In the genomic region with DNA sequence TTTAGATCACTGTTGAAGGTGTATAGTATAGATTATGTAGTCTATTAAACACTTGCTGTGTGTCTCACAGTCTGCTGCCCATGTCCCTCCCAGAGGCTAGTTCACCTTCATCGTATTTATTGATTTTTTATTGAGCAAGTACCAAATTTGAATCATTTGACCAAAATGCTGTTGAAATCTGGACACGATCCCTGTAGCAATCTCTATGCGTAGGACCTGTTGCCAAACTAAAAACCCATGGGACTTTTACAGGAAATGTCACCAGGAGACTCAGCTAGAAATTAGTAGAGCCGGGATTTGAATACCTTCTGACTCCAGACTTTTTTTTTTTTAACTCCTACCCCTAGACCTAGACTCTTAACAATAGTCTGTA, we compare ENCODE assay signal across 25 cellular contexts.
"Had no signal": no experiment of that assay in that cellular context is flagged by ENCODE, and none has a peak within 500 bp of the region (broad histone marks: within the 10 kb centered on the region; RNA-seq: fewer than 3 reads in every experiment).

No MANE protein-coding gene starts in this region.

- H3K27ac ChIP-seq: KMS-11, Peyer's patch, RWPE1, SJCRH30, WERI-Rb-1 had no signal

- H3K36me3 ChIP-seq: Peyer's patch, SJCRH30, WERI-Rb-1 had no signal

- DNase-seq: activated CD4-positive, alpha-beta memory T cell treated with anti-CD3 and anti-CD28 coated beads, Interleukin-2, amount 10 ng/mL, durations not matched to agents 7 days and 5 days; activated CD4-positive, alpha-beta T cell treated with anti-CD3 and anti-CD28 coated beads for 36 hours; activated CD4-positive, alpha-beta T cell treated with anti-CD3 and anti-CD28 coated beads, Interleukin-2, amount 50 U/mL, for 1 hour; activated CD8-positive, alpha-beta memory T cell treated with anti-CD3 and anti-CD28 coated beads, Interleukin-2, amount 50 U/mL, for 4 hours; activated naive CD4-positive, alpha-beta T cell treated with anti-CD3 and anti-CD28 coated beads, Interleukin-2, amount 50 U/mL, for 16 hours; activated naive CD8-positive, alpha-beta T cell treated with anti-CD3 and anti-CD28 coated beads, Interleukin-2, amount 10 ng/mL, durations not matched to agents 7 days and 5 days; activated T-cell treated with anti-CD3 and anti-CD28 coated beads, Interleukin-2, amount 50 U/mL, for 72 hours; aorta; MV-4-11; NCI-H1092 treated with DMSO at 0.1 percent for 48 hours; NCI-H1436; NCI-H187; NCI-H2081 treated with DMSO at 0.1 percent for 48 hours; NCI-H2171 treated with DMSO at 0.1 percent for 48 hours; NCI-H226; NCI-H526 treated with DMSO at 0.1 percent for 48 hours; NCI-H82; Peyer's patch; Right ventricle myocardium superior; SJCRH30; SK-N-SH; T-helper 1 cell; WERI-Rb-1 had no signal

- H3K4me1 ChIP-seq: Peyer's patch, SJCRH30 had no signal

- H3K9ac ChIP-seq: KMS-11, SK-N-SH had no signal

- H3K4me2 ChIP-seq: KMS-11, SK-N-SH had no signal

- ATAC-seq: activated CD4-positive, alpha-beta T cell treated with anti-CD3 and anti-CD28 coated beads for 36 hours had no signal

- H3K9me3 ChIP-seq: Peyer's patch, SJCRH30, SK-N-SH had no signal

- H3K27me3 ChIP-seq: Peyer's patch, SJCRH30 had no signal

- H3K4me3 ChIP-seq: Peyer's patch, SJCRH30 had no signal
